ENCODE assay signal across 26 cellular contexts in genomic region chr18:66110607-66111006, GRCh38.
"Had no signal": no experiment of that assay in that cellular context is flagged by ENCODE, and none has a peak within 500 bp of the region (broad histone marks: within the 10 kb centered on the region; RNA-seq: fewer than 3 reads in every experiment).

No MANE protein-coding gene starts in this region.

- H3K27me3 Mint-ChIP-seq: T-cell had no signal

- H3K27ac Mint-ChIP-seq: T-cell had no signal

- DNase-seq: Karpas-422, KG1, MG63, NCI-H1092, NCI-H1105 treated with DMSO at 0.1 percent for 48 hours, NCI-H1417 treated with DMSO at 0.1 percent for 48 hours, NCI-H146, NCI-H1694 treated with DMSO at 0.1 percent for 48 hours, NCI-H1930, NCI-H2081, NCI-H2107, NCI-H2171 treated with DMSO at 0.1 percent for 48 hours, NCI-H226, NCI-H446, NCI-H510A, NCI-H524 treated with DMSO at 0.1 percent for 48 hours, NCI-H69, NCI-H774, Right ventricle myocardium superior, RPMI8226, SIG-M5, SK-N-SH, SW 1271, T-cell had no signal

- H3K36me3 Mint-ChIP-seq: T-cell had no signal

- H3K4me3 Mint-ChIP-seq: T-cell had no signal

- FAIRE-seq: RCC 7860 had no signal

- H3K9ac ChIP-seq: SK-N-SH had no signal

- H3K4me2 ChIP-seq: SK-N-SH had no signal

- ATAC-seq: T-cell had no signal

- H3K36me3 ChIP-seq: MG63, SJSA1 had no signal

- H3K4me3 ChIP-seq: MG63, SJSA1 had no signal

- H3K9me3 ChIP-seq: MG63, SJSA1, SK-N-SH had no signal

- H3K4me1 Mint-ChIP-seq: T-cell had no signal

- H3K4me1 ChIP-seq: SJSA1 had no signal

- H3K27me3 ChIP-seq: MG63, SJSA1 had no signal

- H3K27ac ChIP-seq: SJSA1 had no signal
